Comparison of ENCODE assay signal across 23 cellular contexts in the genomic region with DNA sequence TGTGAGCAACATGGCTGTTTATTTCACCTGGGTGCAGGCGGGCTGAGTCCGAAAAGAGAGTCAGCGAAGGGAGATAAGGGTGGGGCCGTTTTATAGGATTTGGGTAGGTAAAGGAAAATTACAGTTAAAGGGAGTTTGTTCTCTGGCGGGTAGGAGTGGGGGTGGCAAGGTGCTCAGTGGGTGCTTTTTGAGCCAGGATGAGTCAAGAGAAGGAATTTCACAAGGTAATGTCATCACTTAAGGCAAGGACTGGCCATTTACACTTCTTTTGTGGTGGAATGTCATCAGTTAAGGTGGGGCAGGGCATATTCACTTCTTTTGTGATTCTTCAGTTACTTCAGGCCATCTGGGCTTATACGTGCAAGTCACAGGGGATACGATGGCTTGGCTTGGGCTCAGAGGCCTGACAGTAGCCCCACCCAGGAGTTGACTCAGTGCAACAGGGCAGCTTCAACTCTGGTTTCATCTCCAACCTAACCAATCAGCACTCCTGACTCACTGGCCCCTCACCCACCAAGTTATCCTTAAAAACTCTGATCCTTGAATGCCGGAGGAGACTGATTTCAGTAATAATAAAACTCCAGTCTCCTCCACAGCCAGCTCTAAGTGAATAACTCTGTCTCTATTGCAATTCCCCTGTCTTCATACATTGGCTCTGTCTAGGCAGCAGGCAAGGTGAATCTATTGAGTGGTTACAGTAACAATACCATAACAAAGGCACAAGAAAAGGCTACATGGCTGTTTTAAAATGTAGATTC. TPM values are rescaled to one million over a fixed set of nuclear protein-coding genes. Genes with fewer than 3 reads are reported as not detected.
"Had no signal": no experiment of that assay in that cellular context is flagged by ENCODE, and none has a peak within 500 bp of the region (broad histone marks: within the 10 kb centered on the region; RNA-seq: fewer than 3 reads in every experiment).

No MANE protein-coding gene starts in this region.

RNA-seq across cellular contexts. Expression of a gene that starts 4.2 kb away (rescaled TPM):
- total RNA-seq: activated CD4-positive, alpha-beta memory T cell treated with anti-CD3 and anti-CD28 coated beads for 36 hours; activated CD4-positive, alpha-beta T cell treated with anti-CD3 and anti-CD28 coated beads, Interleukin-2, amount 10 ng/mL, durations not matched to agents 24 days and 14 days; activated CD8-positive, alpha-beta memory T cell treated with anti-CD3 and anti-CD28 coated beads for 36 hours; activated naive CD4-positive, alpha-beta T cell treated with anti-CD3 and anti-CD28 coated beads for 36 hours; activated naive CD8-positive, alpha-beta T cell treated with anti-CD3 and anti-CD28 coated beads for 36 hours; activated T-helper 1 cell treated with anti-CD3 and anti-CD28 coated beads, Interleukin-12 subunit alpha, Interleukin-12 subunit beta, Interleukin-2, Interleukin-4 antibody, amounts not matched to agents 30 ng/mL and 10 ng/mL and 1 ng/mL, durations not matched to agents 14 hours and 24 hours and 36 hours; aorta; body of pancreas; dermis blood vessel endothelial cell; fibroblast of lung; heart right ventricle; kidney; left colon; liver; mammary epithelial cell; mesothelial cell of epicardium; occipital lobe; psoas muscle; sigmoid colon; vagina had no signal
- polyA plus RNA-seq: fibroblast of lung, liver, mammary epithelial cell, neural cell had no signal

RNA-seq across cellular contexts. Expression of a gene that starts 32.0 kb away (rescaled TPM):
- total RNA-seq: activated CD4-positive, alpha-beta memory T cell treated with anti-CD3 and anti-CD28 coated beads for 36 hours; activated CD4-positive, alpha-beta T cell treated with anti-CD3 and anti-CD28 coated beads, Interleukin-2, amount 10 ng/mL, durations not matched to agents 24 days and 14 days; activated CD8-positive, alpha-beta memory T cell treated with anti-CD3 and anti-CD28 coated beads for 36 hours; activated naive CD4-positive, alpha-beta T cell treated with anti-CD3 and anti-CD28 coated beads for 36 hours; activated naive CD8-positive, alpha-beta T cell treated with anti-CD3 and anti-CD28 coated beads for 36 hours; activated T-helper 1 cell treated with anti-CD3 and anti-CD28 coated beads, Interleukin-12 subunit alpha, Interleukin-12 subunit beta, Interleukin-2, Interleukin-4 antibody, amounts not matched to agents 30 ng/mL and 10 ng/mL and 1 ng/mL, durations not matched to agents 14 hours and 24 hours and 36 hours; adrenal gland; body of pancreas; dermis blood vessel endothelial cell; fibroblast of lung; kidney; left colon; liver; occipital lobe; psoas muscle; sigmoid colon; vagina had no signal
- polyA plus RNA-seq: adrenal gland, fibroblast of lung, liver, neural cell, psoas muscle, sigmoid colon, small intestine had no signal

RNA-seq across cellular contexts. Expression of a gene that starts 42.8 kb away (rescaled TPM):
- total RNA-seq: activated CD4-positive, alpha-beta memory T cell treated with anti-CD3 and anti-CD28 coated beads for 36 hours; activated CD4-positive, alpha-beta T cell treated with anti-CD3 and anti-CD28 coated beads, Interleukin-2, amount 10 ng/mL, durations not matched to agents 24 days and 14 days; activated CD8-positive, alpha-beta memory T cell treated with anti-CD3 and anti-CD28 coated beads for 36 hours; activated naive CD4-positive, alpha-beta T cell treated with anti-CD3 and anti-CD28 coated beads for 36 hours; activated naive CD8-positive, alpha-beta T cell treated with anti-CD3 and anti-CD28 coated beads for 36 hours; activated T-helper 1 cell treated with anti-CD3 and anti-CD28 coated beads, Interleukin-12 subunit alpha, Interleukin-12 subunit beta, Interleukin-2, Interleukin-4 antibody, amounts not matched to agents 30 ng/mL and 10 ng/mL and 1 ng/mL, durations not matched to agents 14 hours and 24 hours and 36 hours; dermis blood vessel endothelial cell; fibroblast of lung; mammary epithelial cell; occipital lobe; vagina had no signal
- polyA plus RNA-seq: fibroblast of lung, mammary epithelial cell, neural cell had no signal
